In genomic region chr16:71883193-71883848, GRCh38 we compare ENCODE assay signal across 8 cellular contexts. TPM values are rescaled to one million over a fixed set of nuclear protein-coding genes. Genes with fewer than 3 reads are reported as not detected.
DNase-seq lines count a peak whose midpoint lies in the region; ATAC-seq and TF ChIP-seq lines count a peak whose summit lies in the region.

No MANE protein-coding gene starts in this region.

- H3K4me2 ChIP-seq in parathyroid adenoma (ENCODE audit: low read length) = peak overlapping the region; percentile 98

- TF ChIP-seq CTCF in Peyer's patch (IDR thresholded peaks at IDR 0.05) (no peak), parathyroid adenoma (IDR thresholded peaks at IDR 0.05) (no peak)

- H3K27me3 ChIP-seq in Peyer's patch (no peaks in the 10 kb centered on the region), parathyroid adenoma (ENCODE audit: control insufficient read depth, insufficient read depth, low read length) (no peaks in the 10 kb centered on the region)

- peaks cover 16% of the 10 kb centered on the region for H3K79me2 ChIP-seq in parathyroid adenoma

- H3K4me1 ChIP-seq in Peyer's patch = peaks cover 0 to 21% (median 8%) of the 10 kb centered on the region in 4 donors
- H3K4me1 ChIP-seq in parathyroid adenoma = peaks cover 5% of the 10 kb centered on the region

- ATAC-seq in GM18907 (IDR thresholded peaks at IDR 0.05; ENCODE audit: unreplicated experiment) (peak; percentile 44), HG02970 (IDR thresholded peaks at IDR 0.05; ENCODE audit: low FRiP score, unreplicated experiment) (peak; percentile 47), GM18519 (IDR thresholded peaks at IDR 0.05; ENCODE audit: low FRiP score, unreplicated experiment) (no peak)

- H2AFZ ChIP-seq in parathyroid adenoma = peak overlapping the region; percentile 100

- peak overlapping the region; percentile 77 to 99 (median 95) for H3K4me3 ChIP-seq in Peyer's patch
- H3K4me3 ChIP-seq in parathyroid adenoma (ENCODE audit: low read depth, low read length) = peak overlapping the region; percentile 87

- H3K36me3 ChIP-seq in Peyer's patch (peaks cover 0 to 20% (median 0%) of the 10 kb centered on the region in 3 donors), parathyroid adenoma (ENCODE audit: control insufficient read depth, insufficient read depth, low read length) (no peaks in the 10 kb centered on the region)

- TF ChIP-seq POLR2A in Peyer's patch (IDR thresholded peaks at IDR 0.05) = no peak

- H3K9me3 ChIP-seq in Peyer's patch = no peaks in the 10 kb centered on the region
- no peaks in the 10 kb centered on the region for H3K9me3 ChIP-seq in parathyroid adenoma (ENCODE audit: control insufficient read depth, low read length)

- peak overlapping the region; percentile 92 for H3K9ac ChIP-seq in parathyroid adenoma

- intact Hi-C loops in head of caudate nucleus (cut with DNase I) = loop anchor here (5.0 to 10.0 kb wide), 2 partner anchors 76 to 211 kb away; partner anchors contain the start of genes AP1G1, DHX38 and TXNL4B

- peak; percentile 66 to 80 (median 74) for DNase-seq in Peyer's patch
- DNase-seq in activated gamma-delta T cell treated with anti-CD3 and anti-CD28 coated beads, Interleukin-2, amount 50 U/mL, for 16 hours (ENCODE audit: low read depth) = peak; percentile 49
- peak in 39 of 42 donors; percentile 13 to 69 (median 45) for DNase-seq in head of caudate nucleus
- DNase-seq in A172 (ENCODE audit: low spot score) = no peak

- peak overlapping the region; percentile 90 to 99 (median 96) for H3K27ac ChIP-seq in Peyer's patch
- H3K27ac ChIP-seq in parathyroid adenoma = peak overlapping the region; percentile 88

RNA-seq across cellular contexts. Expression of gene ZNF821, which starts 0.7 kb away (rescaled TPM):
- 10 to 100 TPM; 16.5 to 22.0 (median 19.3) TPM for total RNA-seq in Peyer's patch
- total RNA-seq in A172 (2014; rRNA removed; shearing (Covaris generic)) = 8.1 and 23.9 TPM in 2 replicates

RNA-seq across cellular contexts. Expression of gene IST1, which starts 12.0 kb away (rescaled TPM):
- total RNA-seq in Peyer's patch = 100 to 1,000 TPM; 228 to 274 (median 261) TPM
- 163 and 166 TPM in 2 replicates for total RNA-seq in A172 (2014; rRNA removed; shearing (Covaris generic))

RNA-seq across cellular contexts. Expression of gene ATXN1L, which starts 37.5 kb away (rescaled TPM):
- total RNA-seq in Peyer's patch = 10 to 100 TPM; 14.0 to 40.2 (median 22.5) TPM
- total RNA-seq in A172 (2014; rRNA removed; shearing (Covaris generic)) = 6.5 and 7.5 TPM in 2 replicates
